8 cellular contexts compared by ENCODE assay signal in genomic region chr11:31106963-31107576, GRCh38.
DNase-seq lines count a peak whose midpoint lies in the region; ATAC-seq and TF ChIP-seq lines count a peak whose summit lies in the region.

No MANE protein-coding gene starts in this region.

- intact Hi-C loops in PC-3 (cut with micrococcal nuclease) (loop anchor here (2.0 kb wide), 2 partner anchors 128 to 1070 kb away; no protein-coding TSS in a partner anchor), left ventricle myocardium superior (cut with micrococcal nuclease) (no loop called here), sciatic nerve (cut with DNase I) (no loop called here)

- no peak overlapping the region for H3K4me2 ChIP-seq in PC-3 (ENCODE audit: low read length)

- H3K4me1 ChIP-seq in PC-3 (ENCODE audit: insufficient read depth, low read length): no peaks in the 10 kb centered on the region

- H3K4me3 ChIP-seq in PC-3 (ENCODE audit: low read length): no peak overlapping the region

- H3K9me3 ChIP-seq in PC-3 (ENCODE audit: low read length): no peaks in the 10 kb centered on the region

- H3K36me3 ChIP-seq in PC-3 (ENCODE audit: low read depth, low read length): no peaks in the 10 kb centered on the region

- no peaks in the 10 kb centered on the region for H3K9me2 ChIP-seq in PC-3 (replicated peaks; ENCODE audit: low read length)

- H3K27me3 ChIP-seq in PC-3 (ENCODE audit: low read length): peaks cover 37% of the 10 kb centered on the region

- DNase-seq in EL (peak; percentile 38), PC-3 (peak; percentile 56), left ventricle myocardium superior (peak; percentile 58), sciatic nerve (ENCODE audit: low spot score) (peak; percentile 65)
- peak; percentile 30 for DNase-seq in activated naive CD4-positive, alpha-beta T cell treated with anti-CD3 and anti-CD28 coated beads, Interleukin-2, amount 50 U/mL, for 16 hours

- ATAC-seq in GM21423 (IDR thresholded peaks at IDR 0.05; ENCODE audit: unreplicated experiment): peak; percentile 87
- peak; percentile 55 for ATAC-seq in PC-3
- ATAC-seq in left ventricle myocardium superior: peak; percentile 49
- no peak for ATAC-seq in sciatic nerve
- ATAC-seq in GM21737 (IDR thresholded peaks at IDR 0.05; ENCODE audit: unreplicated experiment): no peak

- no peaks in the 10 kb centered on the region for H3K79me2 ChIP-seq in PC-3 (ENCODE audit: low read length)

- peak; percentile 77 for TF ChIP-seq CTCF in PC-3 (conservative IDR thresholded peaks at IDR 0.05; ENCODE audit: low read depth, low read length)

- no peaks in the 10 kb centered on the region for H3F3A ChIP-seq in PC-3 (ENCODE audit: low read length, unreplicated experiment)

- CTCF ChIA-PET in PC-3 (lab: Charles Lee): interaction anchor here (0.5 to 2.1 kb wide), 4 partner anchors 24 to 1125 kb away, joined by 3 to 5 read pairs (median 4); no protein-coding TSS in a partner anchor

- no peak overlapping the region for H2AFZ ChIP-seq in PC-3 (ENCODE audit: low read length)

- no peaks in the 10 kb centered on the region for H4K20me1 ChIP-seq in PC-3 (ENCODE audit: low read length)

- H3K9ac ChIP-seq in PC-3 (ENCODE audit: low read length): no peak overlapping the region

- no peak for TF ChIP-seq EP300 in Ishikawa (IDR thresholded peaks at IDR 0.05; ENCODE audit: borderline replicate concordance)

- TF ChIP-seq RAD21 in Ishikawa (IDR thresholded peaks at IDR 0.05; ENCODE audit: low read depth): peak; percentile 86

- BruUV-seq in PC-3 (replicated peaks; lab: Mats Ljungman, UMichigan): no TSS peak

- H3K27ac ChIP-seq in PC-3 (ENCODE audit: low read length): no peak overlapping the region

- POLR2A ChIA-PET in PC-3 (lab: Charles Lee; ENCODE audit: unreplicated experiment): no interaction called here

TF ChIP-seq in Ishikawa, 13 proteins besides CTCF, POLR2A, EP300 and RAD21:
- TF ChIP-seq FOXM1 (IDR thresholded peaks at IDR 0.05; ENCODE audit: borderline replicate concordance, low read depth) (no peak), EGR1 (IDR thresholded peaks at IDR 0.05) (no peak), YY1 (IDR thresholded peaks at IDR 0.05; ENCODE audit: low read depth) (no peak)

Comparison
In these comparisons a context has a peak if more than half of its experiments do, and no peak if none do; other contexts are left out.
1. ATAC-seq: peak in GM21423 (single experiment), PC-3 (single experiment) and left ventricle myocardium superior (single experiment); none in sciatic nerve (single experiment) and GM21737 (single experiment).
2. Peak in every context shown above with its lines, with median percentiles within 50 percentile points of each other: DNase-seq.